ENCODE assay signal across 8 cellular contexts in the genomic region with DNA sequence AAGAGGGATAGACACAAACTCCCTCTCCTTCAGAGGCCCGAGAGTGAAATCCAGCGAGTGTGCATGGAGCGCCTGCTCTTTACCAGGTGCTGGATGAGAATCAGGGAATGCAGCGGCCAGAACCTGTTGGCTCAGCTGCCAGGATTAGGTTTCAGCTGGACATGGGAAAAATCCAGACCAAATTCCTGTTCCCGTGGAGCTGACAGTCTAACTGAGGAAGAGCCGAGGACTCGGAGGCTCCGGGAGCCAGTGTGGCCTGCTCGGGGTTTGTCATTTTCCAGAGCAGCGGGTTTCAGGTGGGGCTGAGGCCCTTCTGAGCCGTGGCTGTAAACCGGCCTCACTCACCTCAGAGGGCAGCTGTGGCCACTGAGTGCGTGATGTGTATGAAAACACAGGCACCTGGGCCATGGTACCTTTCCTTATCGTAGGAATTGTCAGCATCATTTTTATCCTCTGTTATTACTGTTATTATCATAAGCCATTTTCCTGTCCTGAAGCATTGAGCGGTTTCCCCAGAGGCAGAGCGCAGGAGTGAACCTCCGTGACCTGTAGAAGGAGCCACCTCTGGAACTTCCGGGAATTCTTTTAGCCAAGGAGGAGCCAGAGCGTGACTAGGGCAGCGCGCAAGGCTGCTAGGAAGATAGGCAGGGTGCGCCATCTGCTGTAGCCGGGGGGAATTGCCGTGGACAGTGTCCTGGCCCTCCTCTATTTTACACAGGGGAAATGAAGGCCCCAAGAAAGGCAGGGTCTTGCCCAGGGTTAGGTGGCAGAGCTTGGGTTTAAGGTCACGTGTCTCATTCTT. TPM values are rescaled to one million over a fixed set of nuclear protein-coding genes. Genes with fewer than 3 reads are reported as not detected.
DNase-seq lines count a peak whose midpoint lies in the region; TF ChIP-seq lines count a peak whose summit lies in the region.

No MANE protein-coding gene starts in this region.

- no peaks in the 10 kb centered on the region for H3K27me3 ChIP-seq in GM23248 (replicated peaks; ENCODE audit: insufficient read depth)
- H3K27me3 ChIP-seq in osteoblast (ENCODE audit: insufficient read depth, low read length) = no peaks in the 10 kb centered on the region
- H3K27me3 ChIP-seq in testis = no peaks in the 10 kb centered on the region

- H3K9ac ChIP-seq in GM23248 (peak overlapping the region; percentile 63), SK-N-MC (ENCODE audit: insufficient read length) (no peak overlapping the region)

- peak overlapping the region; percentile 55 for H3K4me2 ChIP-seq in GM23248 (ENCODE audit: unreplicated experiment)
- peak overlapping the region; percentile 70 for H3K4me2 ChIP-seq in osteoblast (ENCODE audit: insufficient read depth, low read length)

- intact Hi-C loops in testis (cut with DNase I; ENCODE audit: low total_unique reads) = loop anchor here (10.0 kb wide), 2 partner anchors 75 to 135 kb away; a partner anchor contains a TSS

- peaks cover 58% of the 10 kb centered on the region for H3K79me2 ChIP-seq in GM23248 (ENCODE audit: insufficient read depth)
- H3K79me2 ChIP-seq in osteoblast (ENCODE audit: insufficient read depth, low read length) = peaks cover 11% of the 10 kb centered on the region

- H3K4me1 ChIP-seq in GM23248 (ENCODE audit: insufficient read depth) (peaks cover 15% of the 10 kb centered on the region), osteoblast (ENCODE audit: insufficient read depth, low read length) (peaks cover 9% of the 10 kb centered on the region), testis (peaks cover 11% of the 10 kb centered on the region)

- no peaks in the 10 kb centered on the region for H3K9me3 ChIP-seq in GM23248 (ENCODE audit: low read depth)
- H3K9me3 ChIP-seq in SK-N-MC (ENCODE audit: low read depth, low read length) = no peaks in the 10 kb centered on the region
- no peaks in the 10 kb centered on the region for H3K9me3 ChIP-seq in osteoblast (ENCODE audit: low read depth, low read length)
- H3K9me3 ChIP-seq in testis = no peaks in the 10 kb centered on the region

- DNase-seq in DMS153 (lab: John Stamatoyannopoulos, UW) (peak; percentile 69), GM23248 (peak; percentile 94), MV-4-11 (lab: John Stamatoyannopoulos, UW) (peak; percentile 63), SK-N-MC (ENCODE audit: low read depth, low spot score) (peak; percentile 32), globus pallidus (ENCODE audit: low spot score) (peak; percentile 85), osteoblast (ENCODE audit: insufficient read length, low spot score, missing footprints) (peak; percentile 96), testis (peak; percentile 94)
- DNase-seq in activated naive CD4-positive, alpha-beta T cell treated with anti-CD3 and anti-CD28 coated beads, Interleukin-2, amount 50 U/mL, for 16 hours = peak; percentile 86

- H4K20me1 ChIP-seq in GM23248 (ENCODE audit: insufficient read depth) (no peaks in the 10 kb centered on the region), osteoblast (ENCODE audit: insufficient read depth, low read length) (peaks cover 6% of the 10 kb centered on the region)

- peak; percentile 99 for TF ChIP-seq CTCF in osteoblast (IDR thresholded peaks at IDR 0.05; ENCODE audit: extremely low read depth, low read depth, low read length)
- TF ChIP-seq CTCF in testis (IDR thresholded peaks at IDR 0.05) = peak; percentile 95 to 96 (median 95)

- H3F3A ChIP-seq in GM23248 (ENCODE audit: insufficient read depth) = no peaks in the 10 kb centered on the region; the same call in 1 of the 2 replicates

- TF ChIP-seq POLR2A in testis (IDR thresholded peaks at IDR 0.05) = no peak

- WGBS in GM23248 (ENCODE audit: low coverage in 1 of 2, low lambda C conversion rate in 2 of 2, missing lambda C conversion rate in 2 of 2), 2 experiments = 32% methylated on average over 25 of the region's 25 CpGs
- 18 to 40% methylated on average over 17 to 25 of the region's 25 CpGs for WGBS in testis, 2 donors

- H3K36me3 ChIP-seq in GM23248 (ENCODE audit: low read depth) (no peaks in the 10 kb centered on the region), SK-N-MC (ENCODE audit: insufficient read depth, low read length) (peaks cover 8% of the 10 kb centered on the region; the same call in 1 of the 2 replicates), osteoblast (ENCODE audit: insufficient read depth, low read length) (peaks cover 8% of the 10 kb centered on the region), testis (ENCODE audit: low read depth, missing control alignments) (no peaks in the 10 kb centered on the region)

- H3K9me2 ChIP-seq in GM23248 (ENCODE audit: insufficient read depth) = no peaks in the 10 kb centered on the region

- in situ Hi-C loops in GM23248 (cut with MboI) = loop anchor here (10.0 to 25.0 kb wide), 2 partner anchors 215 to 397 kb away; a partner anchor contains a TSS

- H2AFZ ChIP-seq in GM23248 (peak overlapping the region; percentile 67), osteoblast (ENCODE audit: low read length) (peak overlapping the region; percentile 40)

- H3K4me3 ChIP-seq in GM23248 = peak overlapping the region; percentile 24; the same call in 1 of the 2 replicates
- H3K4me3 ChIP-seq in SK-N-MC = peak overlapping the region; percentile 35
- peak overlapping the region; percentile 28 for H3K4me3 ChIP-seq in osteoblast (ENCODE audit: insufficient read depth, low read length)
- H3K4me3 ChIP-seq in testis = no peak overlapping the region

- H3K27ac ChIP-seq in GM23248 (peak overlapping the region; percentile 22; the same call in 1 of the 2 replicates), SK-N-MC (no peak overlapping the region), osteoblast (ENCODE audit: low read depth, low read length) (peak overlapping the region; percentile 64), testis (peak overlapping the region; percentile 75 to 83)

RNA-seq across cellular contexts. Expression of a gene that starts 27.3 kb away (rescaled TPM):
- total RNA-seq in GM23248 (2014; rRNA removed; shearing (Covaris generic)) = 56.1 and 83.7 TPM in 2 replicates
- 44.0 and 46.0 TPM in 2 replicates for polyA plus RNA-seq in GM23248 (2016; fragmentation: Nextera tagmentation; extraction: Ambion mirVana)
- 94.6 and 107 TPM in 2 replicates for total RNA-seq in osteoblast
- 10 to 100 TPM; 66.6 to 70.4 TPM for total RNA-seq in testis
- 180 TPM for polyA plus RNA-seq in testis (ENCODE audit: insufficient read depth, low read depth, low replicate concordance)

RNA-seq across cellular contexts. Expression of a gene that starts 41.8 kb away (rescaled TPM):
- total RNA-seq in GM23248 (2014; rRNA removed; shearing (Covaris generic)) = 7.0 and 8.6 TPM in 2 replicates
- 17.5 and 19.3 TPM in 2 replicates for polyA plus RNA-seq in GM23248 (2016; fragmentation: Nextera tagmentation; extraction: Ambion mirVana)
- 15.9 and 37.1 TPM in 2 replicates for total RNA-seq in osteoblast
- total RNA-seq in testis = 10 to 100 TPM; 10.0 to 11.2 TPM
- 8.2 TPM for polyA plus RNA-seq in testis (ENCODE audit: insufficient read depth, low read depth, low replicate concordance)

Comparison
In these comparisons a context has a peak if more than half of its experiments do, and no peak if none do; other contexts are left out.
1. DNase-seq: peak in every context shown above with its lines; median percentile 96 in osteoblast; 94 in GM23248; 94 in testis; 86 in activated naive CD4-positive, alpha-beta T cell treated with anti-CD3 and anti-CD28 coated beads, Interleukin-2, amount 50 U/mL, for 16 hours; 85 in globus pallidus; 69 in DMS153; 63 in MV-4-11; 32 in SK-N-MC.
2. H3K4me3 ChIP-seq: peak in GM23248 (single experiment), SK-N-MC (single experiment) and osteoblast (single experiment); none in testis (0 of 2).